8 cellular contexts compared by ENCODE assay signal in the genomic region with DNA sequence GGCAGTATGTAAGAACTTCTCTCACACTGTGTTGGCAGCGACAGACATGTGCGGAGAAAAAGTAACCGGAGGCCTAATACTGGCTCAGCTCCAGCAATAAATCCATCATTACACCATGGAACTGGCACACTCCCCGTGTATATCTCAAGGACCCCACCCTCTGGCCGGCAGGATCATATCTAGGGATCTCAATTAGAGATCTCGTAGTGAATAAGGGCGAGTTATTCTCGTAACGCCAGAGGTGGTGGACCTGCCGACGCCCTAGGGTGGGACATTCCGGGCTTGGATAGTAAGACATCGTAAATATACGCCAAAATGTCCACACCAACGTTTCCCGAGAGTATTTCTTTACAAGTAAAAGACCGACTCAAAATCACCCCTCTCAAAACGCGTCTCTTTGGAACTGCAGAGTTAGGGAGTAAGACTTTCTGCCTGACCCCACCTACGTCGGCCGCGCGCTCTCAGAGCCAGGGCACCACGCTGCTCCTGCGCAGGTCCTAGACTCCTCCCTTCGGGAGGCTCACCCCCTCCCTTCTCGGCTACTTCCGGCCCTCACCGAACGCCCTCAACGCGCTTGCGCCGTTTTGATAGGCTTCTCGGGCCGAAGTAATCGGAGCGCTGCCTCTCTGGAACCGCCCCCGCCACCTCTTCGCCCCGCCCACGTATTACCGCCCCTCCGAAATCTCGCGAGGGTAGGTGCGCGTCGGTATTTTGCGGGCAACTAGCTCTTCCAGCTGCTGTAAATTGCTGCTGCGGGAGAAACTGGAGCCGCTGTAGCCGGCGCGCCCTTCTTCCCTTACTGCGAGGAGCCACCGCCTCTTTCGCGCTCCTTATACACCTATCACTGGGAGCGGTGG. TPM values are rescaled to one million over a fixed set of nuclear protein-coding genes. Genes with fewer than 3 reads are reported as not detected.
DNase-seq lines count a peak whose midpoint lies in the region; ATAC-seq, FAIRE-seq and TF ChIP-seq lines count a peak whose summit lies in the region.

A gene with protein sequence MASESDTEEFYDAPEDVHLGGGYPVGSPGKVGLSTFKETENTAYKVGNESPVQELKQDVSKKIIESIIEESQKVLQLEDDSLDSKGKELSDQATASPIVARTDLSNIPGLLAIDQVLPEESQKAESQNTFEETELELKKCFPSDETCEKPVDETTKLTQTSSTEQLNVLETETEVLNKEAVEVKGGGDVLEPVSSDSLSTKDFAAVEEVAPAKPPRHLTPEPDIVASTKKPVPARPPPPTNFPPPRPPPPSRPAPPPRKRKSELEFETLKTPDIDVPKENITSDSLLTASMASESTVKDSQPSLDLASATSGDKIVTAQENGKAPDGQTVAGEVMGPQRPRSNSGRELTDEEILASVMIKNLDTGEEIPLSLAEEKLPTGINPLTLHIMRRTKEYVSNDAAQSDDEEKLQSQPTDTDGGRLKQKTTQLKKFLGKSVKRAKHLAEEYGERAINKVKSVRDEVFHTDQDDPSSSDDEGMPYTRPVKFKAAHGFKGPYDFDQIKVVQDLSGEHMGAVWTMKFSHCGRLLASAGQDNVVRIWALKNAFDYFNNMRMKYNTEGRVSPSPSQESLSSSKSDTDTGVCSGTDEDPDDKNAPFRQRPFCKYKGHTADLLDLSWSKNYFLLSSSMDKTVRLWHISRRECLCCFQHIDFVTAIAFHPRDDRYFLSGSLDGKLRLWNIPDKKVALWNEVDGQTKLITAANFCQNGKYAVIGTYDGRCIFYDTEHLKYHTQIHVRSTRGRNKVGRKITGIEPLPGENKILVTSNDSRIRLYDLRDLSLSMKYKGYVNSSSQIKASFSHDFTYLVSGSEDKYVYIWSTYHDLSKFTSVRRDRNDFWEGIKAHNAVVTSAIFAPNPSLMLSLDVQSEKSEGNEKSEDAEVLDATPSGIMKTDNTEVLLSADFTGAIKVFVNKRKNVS (plus strand): TSS at position 706 of the 857 bp plus-strand sequence. CDS start 398 bp downstream, outside the sequence.

- peaks cover 7% of the 10 kb centered on the region for H3K4me1 Mint-ChIP-seq in astrocyte (ENCODE audit: low read depth, unreplicated experiment)

- no peak for FAIRE-seq in astrocyte (lab: Jason Lieb, UNC)

- H3K27me3 ChIP-seq in astrocyte (ENCODE audit: insufficient read depth, low read length) (no peaks in the 10 kb centered on the region), right cardiac atrium (ENCODE audit: control insufficient read depth, insufficient read depth) (no peaks in the 10 kb centered on the region), vagina (no peaks in the 10 kb centered on the region)

- peak within 1 kb of the TSS; percentile 92 for H3K27ac Mint-ChIP-seq in astrocyte (ENCODE audit: unreplicated experiment)

- WGBS in right cardiac atrium: under 1% methylated on average over 62 of the region's 62 CpGs

- no peaks in the 10 kb centered on the region for H3K9me3 Mint-ChIP-seq in astrocyte (ENCODE audit: unreplicated experiment)

- TF ChIP-seq CTCF in astrocyte (IDR thresholded peaks at IDR 0.05; ENCODE audit: insufficient read depth, low read depth, low read length): no peak
- TF ChIP-seq CTCF in vagina (IDR thresholded peaks at IDR 0.05): no peak

- H3K4me1 ChIP-seq in astrocyte (ENCODE audit: insufficient read depth, low read length): peaks cover 12% of the 10 kb centered on the region
- H3K4me1 ChIP-seq in right cardiac atrium (ENCODE audit: control insufficient read depth, insufficient read depth, low read length): no peaks in the 10 kb centered on the region
- peaks cover 10% of the 10 kb centered on the region for H3K4me1 ChIP-seq in vagina

- ATAC-seq in GM18505 (IDR thresholded peaks at IDR 0.05; ENCODE audit: unreplicated experiment): peak; percentile 89
- peak; percentile 86 for ATAC-seq in HG02973 (IDR thresholded peaks at IDR 0.05; ENCODE audit: unreplicated experiment)
- peak; percentile 99 for ATAC-seq in right cardiac atrium

- peaks cover 43% of the 10 kb centered on the region for H3K79me2 ChIP-seq in astrocyte (ENCODE audit: insufficient read depth, low read length)

- DNase-seq in NCI-H2029 (lab: John Stamatoyannopoulos, UW) (peak; percentile 87), T-helper 22 cell (ENCODE audit: low read depth) (peak; percentile 85), astrocyte (ENCODE audit: low read depth) (peak; percentile 85), right cardiac atrium (peak; percentile 94 to 97 (median 96)), putamen (ENCODE audit: low spot score) (peak; percentile 94), vagina (ENCODE audit: extremely low spot score in 2 of 2) (peak; percentile 95 to 97)

- peaks cover 34% of the 10 kb centered on the region for H4K20me1 ChIP-seq in astrocyte (ENCODE audit: insufficient read depth, low read length)

- TF ChIP-seq POLR2A in GM18505 (IDR thresholded peaks at IDR 0.05; ENCODE audit: borderline replicate concordance, extremely low read depth, insufficient read depth, insufficient read length) (peak; percentile 71), vagina (IDR thresholded peaks at IDR 0.05) (peak in 1 of 2 donors; percentile 67)

- H3K4me2 ChIP-seq in astrocyte (ENCODE audit: low read length): peak within 1 kb of the TSS; percentile 92

- H3K4me3 Mint-ChIP-seq in astrocyte (ENCODE audit: unreplicated experiment): peak within 1 kb of the TSS; percentile 95

- H2AFZ ChIP-seq in astrocyte (ENCODE audit: low read depth, low read length): peak within 1 kb of the TSS; percentile 77

- H3K27me3 Mint-ChIP-seq in astrocyte (ENCODE audit: low read depth, unreplicated experiment): no peaks in the 10 kb centered on the region

- H3K9me3 ChIP-seq in astrocyte (ENCODE audit: insufficient read depth, low read depth, low read length) (no peaks in the 10 kb centered on the region), right cardiac atrium (ENCODE audit: control insufficient read depth, low read length) (no peaks in the 10 kb centered on the region), vagina (no peaks in the 10 kb centered on the region)

- H3K9ac ChIP-seq in astrocyte (ENCODE audit: low read length): peak within 1 kb of the TSS; percentile 98

- no peaks in the 10 kb centered on the region for H3K36me3 Mint-ChIP-seq in astrocyte (ENCODE audit: low read depth, unreplicated experiment)

- H3K36me3 ChIP-seq in astrocyte (ENCODE audit: insufficient read depth, low read length) (no peaks in the 10 kb centered on the region), vagina (no peaks in the 10 kb centered on the region)

- H3K4me3 ChIP-seq in astrocyte (ENCODE audit: insufficient read depth, low read depth, low read length): peak within 1 kb of the TSS; percentile 93
- H3K4me3 ChIP-seq in right cardiac atrium (ENCODE audit: low read length): peak within 1 kb of the TSS; percentile 87
- peak within 1 kb of the TSS; percentile 63 to 64 for H3K4me3 ChIP-seq in vagina

- peak within 1 kb of the TSS; percentile 87 for H3K27ac ChIP-seq in astrocyte (ENCODE audit: low read depth, low read length)
- H3K27ac ChIP-seq in right cardiac atrium (ENCODE audit: low read length): peak within 1 kb of the TSS; percentile 96
- peak within 1 kb of the TSS; percentile 89 for H3K27ac ChIP-seq in vagina

- intact Hi-C loops in right cardiac atrium (cut with DNase I): no loop called here
- intact Hi-C loops in vagina (cut with DNase I): no loop called here

RNA-seq across cellular contexts. Expression of the gene that starts here (rescaled TPM):
- total RNA-seq in astrocyte (19.0 and 20.1 TPM in 2 replicates), right cardiac atrium (10 to 100 TPM; 11.1 to 12.5 (median 11.3) TPM), vagina (22.1 TPM)
- polyA plus RNA-seq in right cardiac atrium: 4.6 TPM

Comparison
In these comparisons a context has a peak if more than half of its experiments do, and no peak if none do; other contexts are left out.
1. Peak in every context shown above with its lines: DNase-seq, ATAC-seq, H3K4me3 ChIP-seq and H3K27ac ChIP-seq.